ENCODE assay signal across 13 cellular contexts in the genomic region with DNA sequence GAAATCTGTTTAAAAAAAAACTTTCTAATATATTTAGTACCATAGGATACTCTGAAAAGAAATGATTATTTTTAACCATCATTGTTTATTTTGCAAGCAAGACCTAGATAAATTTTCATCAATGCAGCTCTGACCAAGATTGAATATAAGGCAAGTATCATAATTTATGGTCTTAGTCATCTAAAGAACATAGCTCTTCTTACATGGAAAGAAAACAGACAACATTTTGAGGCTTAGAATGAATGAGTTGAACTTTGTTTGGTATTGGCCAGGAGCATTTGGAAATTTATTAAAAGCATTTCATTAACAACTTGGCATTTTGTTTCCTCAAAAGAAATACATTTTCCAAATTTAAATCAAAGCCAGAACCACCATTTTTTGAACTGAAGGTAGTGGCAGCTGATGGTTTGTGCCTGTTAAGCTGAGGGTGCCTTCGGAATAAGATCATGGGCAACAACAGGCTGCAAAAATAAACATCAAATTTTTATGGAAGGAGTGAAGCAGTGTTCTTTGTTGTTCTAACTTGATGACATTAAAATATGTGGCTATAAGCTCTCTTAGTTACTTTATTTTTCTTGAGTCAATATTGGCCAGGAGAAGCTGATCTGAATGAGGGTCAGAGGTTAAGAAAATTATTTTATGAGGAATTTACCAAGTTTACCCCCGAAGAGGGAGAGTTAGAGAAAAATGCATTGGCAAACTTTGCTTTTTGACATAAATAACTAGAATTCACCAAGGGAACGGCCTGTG. TPM values are rescaled to one million over a fixed set of nuclear protein-coding genes. Genes with fewer than 3 reads are reported as not detected.
A peak's percentile ranks its signal among the peaks of the same experiment; 100 is the strongest.
DNase-seq lines count a peak whose midpoint lies in the region; TF ChIP-seq lines count a peak whose summit lies in the region.
"Had no signal": no experiment of that assay in that cellular context is flagged by ENCODE, and none has a peak within 500 bp of the region (broad histone marks: within the 10 kb centered on the region; RNA-seq: fewer than 3 reads in every experiment).

No MANE protein-coding gene starts in this region.

- H3K36me3 ChIP-seq in ACC112 (ENCODE audit: insufficient read depth, low read length) (no peaks in the 10 kb centered on the region), Loucy (ENCODE audit: insufficient read depth, low read length) (no peaks in the 10 kb centered on the region), fibroblast of lung (ENCODE audit: control insufficient read depth, insufficient read depth, low read length) (no peaks in the 10 kb centered on the region), prostate gland (no peaks in the 10 kb centered on the region)
- H3K36me3 ChIP-seq: right lobe of liver had no signal

- H3F3A ChIP-seq in Loucy (ENCODE audit: low read depth): no peaks in the 10 kb centered on the region

- TF ChIP-seq CTCF in Loucy (conservative IDR thresholded peaks at IDR 0.05; ENCODE audit: low read length) (no peak), fibroblast of lung (conservative IDR thresholded peaks at IDR 0.05 in 1 of 2, IDR thresholded peaks at IDR 0.05 in 1 of 2; ENCODE audit: low read depth in 1 of 2, low read length in 2 of 2) (no peak), prostate gland (IDR thresholded peaks at IDR 0.05) (no peak)

- no peak for DNase-seq in fibroblast of lung (ENCODE audit: low read depth in 2 of 2)
- DNase-seq in prostate gland (ENCODE audit: low spot score): no peak
- no peak for DNase-seq in GM19238 (ENCODE audit: insufficient read length, low spot score)
- DNase-seq in COR-L47 (lab: John Stamatoyannopoulos, UW): no peak
- no peak for DNase-seq in T1000 (lab: John Stamatoyannopoulos, UW)
- no peak for DNase-seq in DMS53 (lab: John Stamatoyannopoulos, UW)
- DNase-seq: activated CD4-positive, CD25-positive, alpha-beta regulatory T cell treated with anti-CD3 and anti-CD28 coated beads, Interleukin-2, amount 50 U/mL, for 72 hours; activated naive CD8-positive, alpha-beta T cell treated with anti-CD3 and anti-CD28 coated beads for 36 hours; glutamatergic neuron; NCI-H1417; right lobe of liver had no signal

- H3K9me3 ChIP-seq in Loucy (ENCODE audit: insufficient read depth, low read depth, low read length): no peaks in the 10 kb centered on the region
- no peaks in the 10 kb centered on the region for H3K9me3 ChIP-seq in fibroblast of lung (ENCODE audit: control insufficient read depth, insufficient read depth, low read depth, low read length)
- H3K9me3 ChIP-seq in prostate gland: no peaks in the 10 kb centered on the region
- H3K9me3 ChIP-seq: right lobe of liver had no signal

- H3K27me3 ChIP-seq in ACC112 (ENCODE audit: insufficient read depth, low read length) (no peaks in the 10 kb centered on the region), Loucy (ENCODE audit: insufficient read depth, low read length, poor library complexity, severe bottlenecking) (no peaks in the 10 kb centered on the region), fibroblast of lung (ENCODE audit: control insufficient read depth, insufficient read depth, low read length) (no peaks in the 10 kb centered on the region), prostate gland (replicated peaks; ENCODE audit: insufficient read depth) (no peaks in the 10 kb centered on the region)
- H3K27me3 ChIP-seq: right lobe of liver had no signal

- no peak for TF ChIP-seq POLR2A in prostate gland (IDR thresholded peaks at IDR 0.05)

- no peaks in the 10 kb centered on the region for H3K79me2 ChIP-seq in ACC112 (ENCODE audit: control insufficient read depth, insufficient read depth, low read length, unreplicated experiment)
- H3K79me2 ChIP-seq in Loucy (ENCODE audit: insufficient read depth, low read length): peaks cover 6% of the 10 kb centered on the region
- H3K79me2 ChIP-seq in fibroblast of lung (ENCODE audit: control insufficient read depth, insufficient read depth, low read length): no peaks in the 10 kb centered on the region

- intact Hi-C loops in prostate gland (cut with DNase I): loop anchor here (5.0 to 10.0 kb wide), 2 partner anchors 194 to 363 kb away; no protein-coding TSS in a partner anchor

- 28% methylated on average over 3 of the region's 3 CpGs for WGBS in prostate gland

- H4K20me1 ChIP-seq in Loucy (ENCODE audit: insufficient read depth, low read length, poor library complexity, severe bottlenecking) (peaks cover 3% of the 10 kb centered on the region), fibroblast of lung (ENCODE audit: control insufficient read depth, extremely low read depth, insufficient read depth, low read length) (no peaks in the 10 kb centered on the region)

- no peak overlapping the region for H3K9ac ChIP-seq in Loucy (ENCODE audit: low read depth, low read length, poor library complexity, severe bottlenecking)
- H3K9ac ChIP-seq in fibroblast of lung (ENCODE audit: insufficient read depth, low read length): no peak overlapping the region

- H3K27ac ChIP-seq in ACC112 (ENCODE audit: low read depth, low read length) (peak overlapping the region; percentile 89), fibroblast of lung (ENCODE audit: insufficient read depth, low read length) (peak overlapping the region; percentile 56), prostate gland (peak overlapping the region; percentile 18 to 35)
- H3K27ac ChIP-seq: right lobe of liver had no signal

- H3K4me3 ChIP-seq in ACC112 (ENCODE audit: low read depth, low read length) (peak overlapping the region; percentile 57; the same call in 1 of the 2 replicates), Loucy (ENCODE audit: low read length, poor library complexity, severe bottlenecking) (no peak overlapping the region), fibroblast of lung (replicated peaks in 1 of 4; ENCODE audit: control extremely low read depth in 1 of 4, insufficient read depth in 1 of 4, low read depth in 3 of 4, low read length in 4 of 4) (no peak overlapping the region), prostate gland (no peak overlapping the region)
- H3K4me3 ChIP-seq: right lobe of liver had no signal

- H3K4me2 ChIP-seq in Loucy (ENCODE audit: low read depth, low read length, poor library complexity, severe bottlenecking): peak overlapping the region; percentile 91
- H3K4me2 ChIP-seq in fibroblast of lung (ENCODE audit: extremely low read depth, insufficient read depth, low read length): no peak overlapping the region

- H3K4me1 ChIP-seq in ACC112 (ENCODE audit: control insufficient read depth, insufficient read depth, low read length, unreplicated experiment) (peaks cover 64% of the 10 kb centered on the region), Loucy (ENCODE audit: insufficient read depth, low read length, poor library complexity, severe bottlenecking) (peaks cover 57% of the 10 kb centered on the region), fibroblast of lung (ENCODE audit: control insufficient read depth, extremely low read depth, insufficient read depth, low read length) (peaks cover 29% of the 10 kb centered on the region), prostate gland (replicated peaks) (peaks cover 7% of the 10 kb centered on the region)

- H2AFZ ChIP-seq in ACC112 (ENCODE audit: low read length, unreplicated experiment) (peak overlapping the region; percentile 51), Loucy (ENCODE audit: low read length) (no peak overlapping the region), fibroblast of lung (ENCODE audit: low read length) (no peak overlapping the region)

- no peaks in the 10 kb centered on the region for H3K9me2 ChIP-seq in Loucy (replicated peaks; ENCODE audit: low read depth, low read length)

RNA-seq across cellular contexts. Expression of gene ATXN1, which starts 6.7 kb away (rescaled TPM):
- total RNA-seq in fibroblast of lung: 26.2 and 40.5 TPM in 2 replicates
- polyA plus RNA-seq in fibroblast of lung: 10.0 and 15.8 TPM in 2 replicates
- polyA plus RNA-seq in fibroblast of lung (2012): 9.1 and 15.7 TPM in 2 replicates
- polyA minus RNA-seq in fibroblast of lung (ENCODE audit: low replicate concordance): 13.5 and 17.7 TPM in 2 replicates
- 10 to 100 TPM; 28.5 to 89.0 TPM for total RNA-seq in prostate gland

Comparison
In these comparisons a context has a peak if more than half of its experiments do, and no peak if none do; other contexts are left out.
1. H3K27ac ChIP-seq: peak in every context shown above with its lines; median percentile 89 in ACC112; 56 in fibroblast of lung; 26 in prostate gland.